1 cellular context compared by ENCODE assay signal in genomic region chr5:110054240-110054639, GRCh38.
TF ChIP-seq lines count a peak whose summit lies in the region.

No MANE protein-coding gene starts in this region.

TF ChIP-seq in HEK293, 187 proteins besides CTCF, POLR2A, EP300 and RAD21 (continued from another document):
- TF ChIP-seq ZNF518A (tag by site-specific recombination; conservative IDR thresholded peaks at IDR 0.05; ENCODE audit: low read depth) = no peak
- TF ChIP-seq BCL6B (tag by site-specific recombination; IDR thresholded peaks at IDR 0.05) = peak; percentile 84
- no peak for TF ChIP-seq SCRT2 (tag by site-specific recombination; IDR thresholded peaks at IDR 0.05)
- no peak for TF ChIP-seq ZNF704 (tag by site-specific recombination; IDR thresholded peaks at IDR 0.05)
- TF ChIP-seq ZNF664 (tag by site-specific recombination; IDR thresholded peaks at IDR 0.05) = no peak
- peak; percentile 96 for TF ChIP-seq ZNF184 (tag by site-specific recombination; IDR thresholded peaks at IDR 0.05)
- peak; percentile 96 for TF ChIP-seq ZNF112 (tag by site-specific recombination; IDR thresholded peaks at IDR 0.05)
- TF ChIP-seq ZNF626 (tag by site-specific recombination; IDR thresholded peaks at IDR 0.05) = peak; percentile 96; the same call in 1 of the 2 replicates
- TF ChIP-seq ZNF777 (tag by site-specific recombination; IDR thresholded peaks at IDR 0.05; ENCODE audit: borderline replicate concordance) = no peak
- TF ChIP-seq MEIS1 (CRISPR knock-in tag; IDR thresholded peaks at IDR 0.05; ENCODE audit: borderline replicate concordance) = peak; percentile 78
- peak; percentile 87 for TF ChIP-seq OSR2 (tag by site-specific recombination; IDR thresholded peaks at IDR 0.05)
- peak; percentile 98 for TF ChIP-seq ZNF776 (tag by site-specific recombination; IDR thresholded peaks at IDR 0.05; ENCODE audit: borderline replicate concordance)
- no peak for TF ChIP-seq ZNF2 (tag by site-specific recombination; IDR thresholded peaks at IDR 0.05)
- no peak for TF ChIP-seq MYNN (tag by site-specific recombination; IDR thresholded peaks at IDR 0.05; ENCODE audit: borderline replicate concordance)
- no peak for TF ChIP-seq ZNF157 (tag by site-specific recombination; IDR thresholded peaks at IDR 0.05)
- no peak for TF ChIP-seq ZBTB26 (tag by site-specific recombination; optimal IDR thresholded peaks at IDR 0.05)
- TF ChIP-seq ZNF133 (tag by site-specific recombination; IDR thresholded peaks at IDR 0.05) = no peak
- no peak for TF ChIP-seq ZNF416 (tag by site-specific recombination; IDR thresholded peaks at IDR 0.05)
- peak; percentile 56; the same call in 1 of the 2 replicates for TF ChIP-seq ZNF580 (tag by site-specific recombination; IDR thresholded peaks at IDR 0.05)
- no peak for TF ChIP-seq ZNF501 (tag by site-specific recombination; IDR thresholded peaks at IDR 0.05)
- peak; percentile 27; the same call in 1 of the 2 replicates for TF ChIP-seq TSHZ1 (tag by site-specific recombination; IDR thresholded peaks at IDR 0.05; ENCODE audit: borderline replicate concordance)
- TF ChIP-seq ZNF24 (tag by site-specific recombination; IDR thresholded peaks at IDR 0.05) = no peak
- TF ChIP-seq TCF7L2 (IDR thresholded peaks at IDR 0.05; ENCODE audit: borderline replicate concordance, low read depth, low read length) = no peak
- TF ChIP-seq ZSCAN30 (tag by site-specific recombination; IDR thresholded peaks at IDR 0.05) = 0 out of 2 replicates have a peak, but pooled peaks have one; percentile 35
- TF ChIP-seq ZNF792 (tag by site-specific recombination; IDR thresholded peaks at IDR 0.05) = no peak
- peak; percentile 69; the same call in 1 of the 2 replicates for TF ChIP-seq ZNF214 (tag by site-specific recombination; IDR thresholded peaks at IDR 0.05; ENCODE audit: borderline replicate concordance)
